In the genomic region with DNA sequence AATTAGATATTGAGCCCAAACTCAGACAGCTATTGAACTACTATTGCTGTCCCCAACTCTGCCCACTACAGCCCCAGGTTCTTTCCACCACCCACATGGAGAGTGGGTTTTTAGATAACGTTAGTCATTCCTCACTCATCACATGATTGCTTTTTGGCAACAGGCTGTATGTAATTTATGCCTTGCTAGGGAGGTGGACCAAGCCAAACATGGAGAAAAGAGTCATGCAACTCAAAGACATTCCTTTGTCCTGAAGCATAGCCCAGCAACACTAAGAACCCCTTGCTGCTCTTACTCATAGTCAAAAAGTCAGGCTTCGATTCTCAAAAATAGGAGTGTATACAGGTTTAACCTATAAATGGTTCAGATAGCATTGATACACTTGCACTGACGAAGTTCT, we compare ENCODE assay signal across 22 cellular contexts.
"Had no signal": no experiment of that assay in that cellular context is flagged by ENCODE, and none has a peak within 500 bp of the region (broad histone marks: within the 10 kb centered on the region; RNA-seq: fewer than 3 reads in every experiment).

No MANE protein-coding gene starts in this region.

- H3K4me3 ChIP-seq: breast epithelium, coronary artery, esophagus muscularis mucosa, heart left ventricle, thyroid gland had no signal

- ATAC-seq: activated CD8-positive, alpha-beta memory T cell treated with anti-CD3 and anti-CD28 coated beads, Interleukin-2, amount 10 ng/mL, durations not matched to agents 7 days and 5 days; activated naive CD8-positive, alpha-beta T cell treated with anti-CD3 and anti-CD28 coated beads, Interleukin-2, amount 50 U/mL, for 24 hours; heart left ventricle; left cardiac atrium; right cardiac atrium; stimulated activated naive CD8-positive, alpha-beta T cell treated with anti-CD3 and anti-CD28 coated beads, Interleukin-15, Interleukin-2, amounts not matched to agents 100 U/mL and 50 U/mL, for 24 hours; T-helper 17 cell had no signal

- H3K36me3 ChIP-seq: breast epithelium, esophagus muscularis mucosa, heart left ventricle, neutrophil, thyroid gland had no signal

- DNase-seq: activated CD4-positive, alpha-beta memory T cell treated with anti-CD3 and anti-CD28 coated beads, Interleukin-2, amount 10 ng/mL, durations not matched to agents 7 days and 5 days; activated CD4-positive, alpha-beta T cell treated with anti-CD3 and anti-CD28 coated beads for 48 hours; activated CD8-positive, alpha-beta memory T cell treated with anti-CD3 and anti-CD28 coated beads, Interleukin-2, amount 10 ng/mL, durations not matched to agents 7 days and 5 days; activated gamma-delta T cell; activated naive CD4-positive, alpha-beta T cell treated with anti-CD3 and anti-CD28 coated beads, Interleukin-2, amount 50 U/mL, for 16 hours; activated naive CD8-positive, alpha-beta T cell treated with anti-CD3 and anti-CD28 coated beads, Interleukin-2, amount 50 U/mL, for 24 hours; activated T-cell treated with anti-CD3 and anti-CD28 coated beads for 4 hours; cerebellar nuclear complex; heart left ventricle; left cardiac atrium; right cardiac atrium; stimulated activated CD4-positive, alpha-beta T cell treated with anti-CD3 and anti-CD28 coated beads, Interleukin-12 subunit alpha, Interleukin-12 subunit beta, amount 100 ng/mL, for 4 hours; stimulated activated CD4-positive, alpha-beta T cell treated with anti-CD3 and anti-CD28 coated beads, Interleukin-4, amount 100 ng/mL, for 4 hours; stimulated activated naive CD8-positive, alpha-beta T cell treated with anti-CD3 and anti-CD28 coated beads, Interleukin-15, Interleukin-2, amounts not matched to agents 100 U/mL and 50 U/mL, for 24 hours; substantia nigra; T-helper 17 cell; thyroid gland had no signal

- H3K27ac ChIP-seq: breast epithelium, coronary artery, esophagus muscularis mucosa, heart left ventricle, neutrophil, parathyroid adenoma, thyroid gland had no signal

- H2AFZ ChIP-seq: parathyroid adenoma had no signal

- H3K9ac ChIP-seq: parathyroid adenoma had no signal

- H3K27me3 ChIP-seq: breast epithelium, esophagus muscularis mucosa, heart left ventricle, neutrophil, thyroid gland had no signal

- H3K9me3 ChIP-seq: breast epithelium, esophagus muscularis mucosa, neutrophil, thyroid gland had no signal

- H3K79me2 ChIP-seq: parathyroid adenoma had no signal

- H3K4me1 ChIP-seq: breast epithelium, esophagus muscularis mucosa, heart left ventricle, parathyroid adenoma, thyroid gland had no signal
